Comparison of ENCODE assay signal across 14 cellular contexts in the genomic region with DNA sequence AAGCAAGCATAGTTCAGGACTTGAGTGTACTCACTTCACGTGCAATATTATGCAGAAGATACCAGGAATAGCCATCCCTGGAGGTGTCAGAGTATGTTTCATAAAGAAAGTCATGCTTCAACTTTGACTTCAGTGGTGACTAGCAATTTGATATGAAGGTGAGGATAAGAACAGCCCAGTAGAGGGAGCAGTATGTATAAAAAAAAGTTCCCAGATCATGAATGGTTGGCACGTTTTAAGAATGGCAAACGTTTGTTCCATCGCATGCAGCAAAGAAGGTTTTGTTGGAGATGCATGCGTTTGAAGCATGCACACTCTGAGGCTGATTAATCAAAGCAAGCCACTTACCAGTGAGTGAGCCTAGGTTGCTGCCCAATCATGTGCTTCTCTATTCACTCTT. TPM values are rescaled to one million over a fixed set of nuclear protein-coding genes. Genes with fewer than 3 reads are reported as not detected.
DNase-seq lines count a peak whose midpoint lies in the region; ATAC-seq, FAIRE-seq and TF ChIP-seq lines count a peak whose summit lies in the region.
"Had no signal": no experiment of that assay in that cellular context is flagged by ENCODE, and none has a peak within 500 bp of the region (broad histone marks: within the 10 kb centered on the region; RNA-seq: fewer than 3 reads in every experiment).

No MANE protein-coding gene starts in this region.

- H3K9me3 ChIP-seq in HEK293 (ENCODE audit: control insufficient read depth, insufficient read depth, low read depth, low read length), result no peaks in the 10 kb centered on the region
- H3K9me3 ChIP-seq in kidney (ENCODE audit: control insufficient read depth in 1 of 2, low read length in 2 of 2), result no peaks in the 10 kb centered on the region

- H3K27ac Mint-ChIP-seq in glutamatergic neuron (ENCODE audit: unreplicated experiment), result no peak overlapping the region

- POLR2A ChIA-PET in HEK293 (lab: Yijun Ruan, JAX), result no interaction called here

- peak; percentile 39 for FAIRE-seq in kidney (lab: Jason Lieb, UNC)

- H3K4me3 ChIP-seq in HEK293 (ENCODE audit: low read depth, low read length) (no peak overlapping the region), kidney (ENCODE audit: low read length in 2 of 2) (no peak overlapping the region)

- H3K9ac ChIP-seq in kidney (ENCODE audit: low read length in 2 of 2), result no peak overlapping the region

- peaks cover 3% of the 10 kb centered on the region for H3K4me1 Mint-ChIP-seq in glutamatergic neuron (ENCODE audit: low read depth, unreplicated experiment)

- intact Hi-C loops in kidney (cut with DNase I), result no loop called here

- TF ChIP-seq CTCF in C4-2B (conservative IDR thresholded peaks at IDR 0.05) (peak; percentile 54), HEK293 (tag by site-specific recombination; IDR thresholded peaks at IDR 0.05) (no peak), kidney (IDR thresholded peaks at IDR 0.05; ENCODE audit: borderline replicate concordance, extremely low read depth, insufficient read depth) (no peak), glutamatergic neuron (IDR thresholded peaks at IDR 0.05; ENCODE audit: partially characterized antibody, unreplicated experiment) (no peak)

- no peak for ATAC-seq in GM21717 (IDR thresholded peaks at IDR 0.05; ENCODE audit: unreplicated experiment)

- CTCF ChIA-PET in HEK293 (lab: Yijun Ruan, JAX), result interaction anchor here (0.6 to 0.7 kb wide), 4 partner anchors 9 to 1654 kb away, joined by 3 to 6 read pairs (median 4); no protein-coding TSS in a partner anchor

- H3K36me3 Mint-ChIP-seq in glutamatergic neuron (ENCODE audit: unreplicated experiment), result no peaks in the 10 kb centered on the region

- H3K36me3 ChIP-seq in HEK293 (ENCODE audit: control insufficient read depth in 2 of 2, insufficient read depth in 1 of 2, low read length in 2 of 2), result no peaks in the 10 kb centered on the region
- no peaks in the 10 kb centered on the region for H3K36me3 ChIP-seq in kidney (ENCODE audit: control insufficient read depth in 1 of 2, insufficient read depth in 2 of 2, low read length in 2 of 2)

- no peaks in the 10 kb centered on the region for H3K4me1 ChIP-seq in HEK293 (ENCODE audit: control insufficient read depth, insufficient read depth, low read length)
- H3K4me1 ChIP-seq in kidney (ENCODE audit: control insufficient read depth in 1 of 2, insufficient read depth in 1 of 2, low read depth in 1 of 2, low read length in 2 of 2), result no peaks in the 10 kb centered on the region

- no peaks in the 10 kb centered on the region for H3K27me3 Mint-ChIP-seq in glutamatergic neuron (ENCODE audit: unreplicated experiment)

- H3K27ac ChIP-seq in C4-2B (no peak overlapping the region), HEK293 (ENCODE audit: extremely low read depth, low read depth, low read length) (no peak overlapping the region), kidney (ENCODE audit: low read depth in 2 of 2, low read length in 2 of 2) (no peak overlapping the region)

- DNase-seq in RPMI7951 (ENCODE audit: low read depth), result peak; percentile 25
- DNase-seq in kidney, result no peak
- no peak for DNase-seq in occipital lobe (lab: John Stamatoyannopoulos, UW)
- DNase-seq in glutamatergic neuron, result no peak
- DNase-seq in NCI-H128 (lab: John Stamatoyannopoulos, UW; ENCODE audit: unreplicated experiment), result no peak
- DNase-seq: activated CD8-positive, alpha-beta memory T cell treated with anti-CD3 and anti-CD28 coated beads, Interleukin-2, amount 50 U/mL, for 48 hours; cerebellar nuclear complex; DMS79; NCI-H2029 treated with DMSO at 0.1 percent for 48 hours; stimulated activated naive CD4-positive, alpha-beta T cell treated with Interleukin-2 at 50 U/mL for 16 hours; T-helper 2 cell had no signal

- no peaks in the 10 kb centered on the region for H3K9me3 Mint-ChIP-seq in glutamatergic neuron (ENCODE audit: unreplicated experiment)

- H3K4me3 Mint-ChIP-seq in glutamatergic neuron (ENCODE audit: unreplicated experiment), result no peak overlapping the region

TF ChIP-seq in HEK293, 187 proteins besides CTCF, POLR2A, EP300 and RAD21:
- TF ChIP-seq KLF1 (tag by site-specific recombination; IDR thresholded peaks at IDR 0.05) (no peak), ZNF654 (tag by site-specific recombination; IDR thresholded peaks at IDR 0.05; ENCODE audit: low read depth) (peak; percentile 19; the same call in 1 of the 2 replicates)

RNA-seq across cellular contexts. Expression of a gene that starts 33.5 kb away (rescaled TPM):
- not detected in 2 replicates for total RNA-seq in RPMI7951 (2014; rRNA removed; shearing (Covaris generic))
- total RNA-seq in kidney, result 6.0 TPM
- 2.8 TPM for polyA plus RNA-seq in kidney (ENCODE audit: insufficient read depth, low read depth, low replicate concordance)
- total RNA-seq in occipital lobe, result 62.1 TPM
- 0.64 TPM for total RNA-seq in glutamatergic neuron (ENCODE audit: unreplicated experiment)

RNA-seq across cellular contexts. Expression of a gene that starts 51.2 kb away (rescaled TPM):
- not detected in 2 replicates for total RNA-seq in RPMI7951 (2014; rRNA removed; shearing (Covaris generic))
- not detected for total RNA-seq in kidney
- not detected for polyA plus RNA-seq in kidney (ENCODE audit: insufficient read depth, low read depth, low replicate concordance)
- not detected for total RNA-seq in occipital lobe
- total RNA-seq in glutamatergic neuron (ENCODE audit: unreplicated experiment), result not detected
